Comparison of ENCODE assay signal across 23 cellular contexts in the genomic region with DNA sequence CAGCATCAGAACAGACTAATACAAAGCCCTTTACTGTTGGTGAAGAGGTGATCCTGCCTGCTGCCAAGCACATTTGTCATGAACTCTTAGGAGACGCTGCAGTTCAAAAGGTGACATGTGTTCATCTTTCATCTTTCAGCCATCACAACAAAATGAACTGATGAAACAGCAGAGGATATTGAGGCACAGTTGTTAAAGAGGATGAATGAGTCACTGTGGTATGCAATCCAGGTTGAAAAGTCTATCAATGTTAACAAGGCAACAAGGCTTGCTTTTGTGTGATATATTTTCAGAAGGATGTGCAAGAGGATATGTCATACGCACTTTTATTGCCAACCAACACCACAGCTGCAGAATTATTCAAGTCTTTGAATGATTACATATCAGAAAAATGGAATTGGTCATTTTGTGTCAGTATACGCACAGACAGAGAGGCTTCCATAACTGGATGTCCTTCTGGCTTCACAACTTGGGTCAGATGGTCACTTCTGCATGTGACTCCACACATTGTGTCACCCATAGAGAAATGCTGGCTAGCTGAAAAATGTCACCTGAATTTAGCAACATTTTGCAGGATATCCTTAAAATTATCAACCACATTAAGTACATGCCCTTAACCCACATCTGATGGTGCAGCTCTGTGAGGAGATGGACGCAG. TPM values are rescaled to one million over a fixed set of nuclear protein-coding genes. Genes with fewer than 3 reads are reported as not detected.
DNase-seq lines count a peak whose midpoint lies in the region; ATAC-seq and TF ChIP-seq lines count a peak whose summit lies in the region.
"Had no signal": no experiment of that assay in that cellular context is flagged by ENCODE, and none has a peak within 500 bp of the region (broad histone marks: within the 10 kb centered on the region; RNA-seq: fewer than 3 reads in every experiment).

No MANE protein-coding gene starts in this region.

- DNase-seq in DND-41 (no peak), IMR-90 (peak; percentile 70), astrocyte of the hippocampus (ENCODE audit: low read depth, low spot score) (peak; percentile 17), lung microvascular endothelial cell (ENCODE audit: low read depth in 2 of 2) (peak; percentile 60 to 75), adrenal gland (no peak), DMS153 (lab: John Stamatoyannopoulos, UW) (no peak), NCI-H446 treated with DMSO at 0.1 percent for 48 hours (lab: John Stamatoyannopoulos, UW) (no peak)
- DNase-seq: activated CD4-positive, alpha-beta T cell treated with anti-CD3 and anti-CD28 coated beads, Interleukin-2, amount 50 U/mL, for 1 hour; GOT3; naive thymus-derived CD4-positive, alpha-beta T cell; NCI-H1930; NCI-H526; Peyer's patch; stimulated activated CD4-positive, alpha-beta T cell treated with anti-CD3 and anti-CD28 coated beads, Interleukin-4, amount 100 ng/mL, for 24 hours; upper lobe of left lung had no signal

- H2AFZ ChIP-seq in DND-41 (ENCODE audit: low read depth, low read length) (no peak overlapping the region), IMR-90 (replicated peaks; ENCODE audit: low read length, poor library complexity) (no peak overlapping the region)

- no peaks in the 10 kb centered on the region for H4K20me1 ChIP-seq in DND-41 (ENCODE audit: insufficient read depth, low read length)
- H4K20me1 ChIP-seq in IMR-90 (ENCODE audit: insufficient read depth, low read length): no peaks in the 10 kb centered on the region
- H4K20me1 ChIP-seq: BLaER1 had no signal

- peaks cover 2% of the 10 kb centered on the region for H3K9me3 ChIP-seq in DND-41 (ENCODE audit: insufficient read depth, low read length, severe bottlenecking)
- no peaks in the 10 kb centered on the region for H3K9me3 ChIP-seq in IMR-90 (ENCODE audit: control insufficient read depth, insufficient read depth, low read length)
- H3K9me3 ChIP-seq in adrenal gland (replicated peaks in 1 of 3): no peaks in the 10 kb centered on the region
- H3K9me3 ChIP-seq: BLaER1, Peyer's patch, right atrium auricular region, upper lobe of left lung had no signal

- no peak overlapping the region for H4K91ac ChIP-seq in IMR-90 (ENCODE audit: insufficient read depth, low read depth, low read length)

- H3K4ac ChIP-seq in IMR-90 (ENCODE audit: low read depth, low read length): no peak overlapping the region

- no peak overlapping the region for H4K8ac ChIP-seq in IMR-90 (ENCODE audit: low read depth in 2 of 2, low read length in 2 of 2)

- no peaks in the 10 kb centered on the region for H3K4me1 ChIP-seq in DND-41 (ENCODE audit: insufficient read depth, low read length)
- peaks cover 6% of the 10 kb centered on the region; the same call in 1 of the 2 replicates for H3K4me1 ChIP-seq in IMR-90 (ENCODE audit: control insufficient read depth, insufficient read depth, low read length)
- no peaks in the 10 kb centered on the region for H3K4me1 ChIP-seq in adrenal gland (replicated peaks in 1 of 2)
- H3K4me1 ChIP-seq: BLaER1, Peyer's patch, right atrium auricular region, upper lobe of left lung had no signal

- CTCF ChIA-PET in IMR-90 (lab: Yijun Ruan, JAX): no interaction called here

- no peak overlapping the region for H3K56ac ChIP-seq in IMR-90 (ENCODE audit: extremely low read depth, insufficient read depth, low read length)

- TF ChIP-seq RAD21 in IMR-90 (IDR thresholded peaks at IDR 0.05; ENCODE audit: low read length): no peak

- POLR2A ChIA-PET in IMR-90 (lab: Charles Lee; ENCODE audit: unreplicated experiment): no interaction called here

- dilution Hi-C loops in IMR-90 (cut with HindIII; ENCODE audit: low sequenced_read_pairs, unreplicated experiment): no loop called here

- TF ChIP-seq CTCF in DND-41 (IDR thresholded peaks at IDR 0.05; ENCODE audit: borderline replicate concordance, extremely low read depth, low read length, poor library complexity, severe bottlenecking) (no peak), IMR-90 (conservative IDR thresholded peaks at IDR 0.05; ENCODE audit: low read depth, low read length) (no peak), adrenal gland (IDR thresholded peaks at IDR 0.05) (no peak)

- ATAC-seq in DND-41 (ENCODE audit: insufficient read depth, low read depth): peak; percentile 47; the same call in 2 of the 3 replicates
- no peak for ATAC-seq in IMR-90 (ENCODE audit: low read depth)
- ATAC-seq in HG03342 (IDR thresholded peaks at IDR 0.05; ENCODE audit: unreplicated experiment): no peak
- ATAC-seq: left lobe of liver; naive thymus-derived CD4-positive, alpha-beta T cell had no signal

- no peak overlapping the region for H4K5ac ChIP-seq in IMR-90 (ENCODE audit: low read depth, low read length)

- H3K9ac ChIP-seq in DND-41 (ENCODE audit: low read depth, low read length): no peak overlapping the region
- no peak overlapping the region for H3K9ac ChIP-seq in IMR-90 (ENCODE audit: low read depth, low read length)
- H3K9ac ChIP-seq: BLaER1, KMS-11 had no signal

- H2AK9ac ChIP-seq in IMR-90 (replicated peaks; ENCODE audit: low read depth, low read length, poor library complexity): no peak overlapping the region

- H3K9me1 ChIP-seq in IMR-90 (ENCODE audit: insufficient read depth, low read length): peaks cover 7% of the 10 kb centered on the region; the same call in 1 of the 2 replicates

- no TSS peak for BruUV-seq in IMR-90 (replicated peaks; lab: Mats Ljungman, UMichigan)

- H3K4me2 ChIP-seq in DND-41 (ENCODE audit: insufficient read depth, low read length) (no peak overlapping the region), IMR-90 (ENCODE audit: low read depth, low read length) (no peak overlapping the region)
- H3K4me2 ChIP-seq: BLaER1, KMS-11 had no signal

- H2AK5ac ChIP-seq in IMR-90 (ENCODE audit: low read depth, low read length): no peak overlapping the region

- H2BK120ac ChIP-seq in IMR-90 (ENCODE audit: low read depth, low read length): no peak overlapping the region

- intact Hi-C loops in IMR-90 (cut with micrococcal nuclease) (no loop called here), adrenal gland (cut with DNase I) (no loop called here)

- H3K79me2 ChIP-seq in DND-41 (ENCODE audit: insufficient read depth, low read length): no peaks in the 10 kb centered on the region

- no peak overlapping the region for H3K18ac ChIP-seq in IMR-90 (ENCODE audit: low read depth, low read length)

- H3K79me1 ChIP-seq in IMR-90 (ENCODE audit: low read depth in 1 of 2, low read length in 2 of 2): peaks cover 5 to 15% of the 10 kb centered on the region in 2 experiments; a peak in 3 of 4 replicates

- no peak overlapping the region for H2BK20ac ChIP-seq in IMR-90 (ENCODE audit: low read depth, low read length)

- no peak overlapping the region for H2BK15ac ChIP-seq in IMR-90 (ENCODE audit: low read depth, low read length)

- H3K36me3 ChIP-seq in DND-41 (ENCODE audit: insufficient read depth, low read length): peaks cover 39% of the 10 kb centered on the region
- peaks cover 2% of the 10 kb centered on the region; the same call in 1 of the 2 replicates for H3K36me3 ChIP-seq in IMR-90 (ENCODE audit: control insufficient read depth, insufficient read depth, low read length)
- no peaks in the 10 kb centered on the region for H3K36me3 ChIP-seq in adrenal gland (replicated peaks in 1 of 2)
- H3K36me3 ChIP-seq: cardiac muscle cell had no signal

- H3K14ac ChIP-seq in IMR-90 (replicated peaks; ENCODE audit: low read depth, low read length): peak overlapping the region; percentile 37; the same call in 1 of the 2 replicates

- no peak overlapping the region for H3K27ac ChIP-seq in DND-41 (ENCODE audit: low read length)
- H3K27ac ChIP-seq in IMR-90 (ENCODE audit: insufficient read depth, low read length): no peak overlapping the region
- no peak overlapping the region for H3K27ac ChIP-seq in adrenal gland
- H3K27ac ChIP-seq: BLaER1, cardiac muscle cell, KMS-11, Peyer's patch, right atrium auricular region, upper lobe of left lung had no signal

- WGBS in IMR-90 (ENCODE audit: extremely low coverage in 2 of 2, insufficient read length in 1 of 2), 2 experiments: no CpG with 5 or more reads among the region's 4 CpGs
- WGBS in adrenal gland, 4 donors: 88 to 93% (median 92%) methylated on average over 4 of the region's 4 CpGs

- no peak for TF ChIP-seq POLR2A in IMR-90 (IDR thresholded peaks at IDR 0.05; ENCODE audit: low read depth, low read length)
- TF ChIP-seq POLR2A in adrenal gland (IDR thresholded peaks at IDR 0.05): no peak

- H3K4me3 ChIP-seq in DND-41 (ENCODE audit: low read depth in 1 of 2, low read length in 2 of 2) (no peak overlapping the region), IMR-90 (ENCODE audit: insufficient read depth, low read depth, low read length) (no peak overlapping the region), adrenal gland (no peak overlapping the region)
- H3K4me3 ChIP-seq: BLaER1, cardiac muscle cell, Peyer's patch, right atrium auricular region, upper lobe of left lung had no signal

- H3K27me3 ChIP-seq in DND-41 (ENCODE audit: insufficient read depth, low read length, poor library complexity): no peaks in the 10 kb centered on the region
- no peaks in the 10 kb centered on the region for H3K27me3 ChIP-seq in IMR-90 (ENCODE audit: control insufficient read depth, insufficient read depth, low read length)
- H3K27me3 ChIP-seq in adrenal gland: no peaks in the 10 kb centered on the region
- H3K27me3 ChIP-seq: BLaER1, cardiac muscle cell, Peyer's patch, right atrium auricular region, upper lobe of left lung had no signal

- H2BK5ac ChIP-seq in IMR-90 (ENCODE audit: low read depth, low read length, poor library complexity, severe bottlenecking): no peak overlapping the region

- in situ Hi-C loops in IMR-90 (cut with MboI; ENCODE audit: low sequenced_read_pairs): no loop called here

- H3K23ac ChIP-seq in IMR-90 (ENCODE audit: low read depth, low read length): no peak overlapping the region

TF ChIP-seq in IMR-90, 13 proteins besides CTCF, POLR2A, EP300 and RAD21:
- TF ChIP-seq RCOR1 (IDR thresholded peaks at IDR 0.05; ENCODE audit: insufficient replicate concordance, low read length): no peak
- no peak for TF ChIP-seq SMC3 (IDR thresholded peaks at IDR 0.05; ENCODE audit: low read depth, low read length)
- no peak for TF ChIP-seq MXI1 (IDR thresholded peaks at IDR 0.05; ENCODE audit: borderline replicate concordance, low read depth, low read length)
- no peak for TF ChIP-seq NFE2L2 (IDR thresholded peaks at IDR 0.05; ENCODE audit: low read depth, low read length)

RNA-seq across cellular contexts. Expression of a gene that starts 52.3 kb away (rescaled TPM):
- under 0.01 TPM in 2 replicates for total RNA-seq in IMR-90 (2012; rRNA removed)
- polyA plus RNA-seq in IMR-90 (2012; rRNA removed): not detected in 2 replicates
- polyA plus RNA-seq in IMR-90 (2012; cell fraction: cytosol; rRNA removed): not detected in 2 replicates
- polyA plus RNA-seq in IMR-90 (2012; cell fraction: nucleus; rRNA removed; ENCODE audit: low replicate concordance): not detected in 2 replicates
- under 0.01 TPM in 1 of 2 replicates, not detected in the other for total RNA-seq in lung microvascular endothelial cell
- total RNA-seq in adrenal gland: 10 to 100 TPM in 1 of 8 donors, 1 to 10 TPM in 7; 1.6 to 11.2 (median 6.0) TPM
- polyA plus RNA-seq in adrenal gland: 1 to 10 TPM; 4.7 to 8.8 (median 8.4) TPM
- total RNA-seq: activated T-helper 2 cell treated with anti-CD3 and anti-CD28 coated beads, Interferon-gamma antibody, Interleukin-2, Interleukin-4, amounts not matched to agents 10 μg/mL and 5 μg/mL and 100 μg/mL, durations not matched to agents 14 hours and 24 hours and 36 hours; T-helper 2 cell treated with Interferon-gamma antibody and Interleukin-4, amounts not matched to agents 100 ng/mL and 5 ng/mL, for 36 hours had no signal

Comparison
In these comparisons a context has a peak if more than half of its experiments do, and no peak if none do; other contexts are left out.
1. DNase-seq: peak in IMR-90 (single experiment), astrocyte of the hippocampus (single experiment) and lung microvascular endothelial cell (2 of 2); none in DND-41 (single experiment), adrenal gland (0 of 7), DMS153 (single experiment) and NCI-H446 treated with DMSO at 0.1 percent for 48 hours (single experiment).